Comparison of ENCODE assay signal across 1 cellular context in genomic region chr12:110165540-110166159, GRCh38.
TF ChIP-seq lines count a peak whose summit lies in the region.

No MANE protein-coding gene starts in this region.

TF ChIP-seq in SK-N-SH, 30 proteins besides CTCF, POLR2A, EP300 and RAD21 (continued from another document):
- TF ChIP-seq, protein P1, sequence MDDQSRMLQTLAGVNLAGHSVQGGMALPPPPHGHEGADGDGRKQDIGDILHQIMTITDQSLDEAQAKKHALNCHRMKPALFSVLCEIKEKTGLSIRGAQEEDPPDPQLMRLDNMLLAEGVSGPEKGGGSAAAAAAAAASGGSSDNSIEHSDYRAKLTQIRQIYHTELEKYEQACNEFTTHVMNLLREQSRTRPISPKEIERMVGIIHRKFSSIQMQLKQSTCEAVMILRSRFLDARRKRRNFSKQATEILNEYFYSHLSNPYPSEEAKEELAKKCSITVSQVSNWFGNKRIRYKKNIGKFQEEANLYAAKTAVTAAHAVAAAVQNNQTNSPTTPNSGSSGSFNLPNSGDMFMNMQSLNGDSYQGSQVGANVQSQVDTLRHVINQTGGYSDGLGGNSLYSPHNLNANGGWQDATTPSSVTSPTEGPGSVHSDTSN (IDR thresholded peaks at IDR 0.05) = no peak
- TF ChIP-seq GABPA (IDR thresholded peaks at IDR 0.05; ENCODE audit: low read depth) (no peak), NRF1 (IDR thresholded peaks at IDR 0.05; ENCODE audit: low read depth, low read length) (no peak)
